In the genomic region with DNA sequence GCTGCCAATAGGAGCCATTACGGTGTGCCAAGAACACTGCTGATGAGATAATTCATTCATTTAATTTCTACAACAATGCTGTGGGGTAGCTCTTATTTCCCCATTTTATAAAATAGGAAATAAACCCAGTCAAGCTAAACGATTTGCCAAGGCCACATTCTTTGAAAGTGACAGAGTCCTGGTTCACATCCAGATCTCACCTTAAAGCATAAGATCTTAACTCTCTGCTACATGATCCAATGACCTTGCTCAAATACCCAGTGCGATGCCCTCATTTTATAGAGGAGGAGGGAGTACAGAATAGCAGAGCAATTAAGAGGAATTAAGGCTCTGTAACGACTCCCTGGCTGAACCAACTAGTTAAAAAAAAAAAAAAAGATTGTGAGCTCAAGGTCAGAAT, we compare ENCODE assay signal across 1 cellular context.
TF ChIP-seq lines count a peak whose summit lies in the region.

No MANE protein-coding gene starts in this region.

TF ChIP-seq in K562, 482 proteins besides CTCF, POLR2A, EP300 and RAD21:
- TF ChIP-seq KDM2B (CRISPR knock-in tag; IDR thresholded peaks at IDR 0.05) (no peak), MAZ (CRISPR knock-in tag; conservative IDR thresholded peaks at IDR 0.05 in 1 of 2, IDR thresholded peaks at IDR 0.05 in 1 of 2) (no peak), FUS (optimal IDR thresholded peaks at IDR 0.05; ENCODE audit: low read depth, low read length) (no peak), BACH1 (tag; IDR thresholded peaks at IDR 0.05) (peak; percentile 64), PHTF2 (CRISPR knock-in tag; IDR thresholded peaks at IDR 0.05) (no peak), ZNF24 (IDR thresholded peaks at IDR 0.05) (no peak), MAFF (IDR thresholded peaks at IDR 0.05; ENCODE audit: low read length) (no peak), MYC (IDR thresholded peaks at IDR 0.05; ENCODE audit: low read depth, low read length) (no peak), MYC (CRISPR knock-in tag; IDR thresholded peaks at IDR 0.05; ENCODE audit: borderline replicate concordance, low read depth) (no peak), GTF2A2 (tag; IDR thresholded peaks at IDR 0.05) (peak; percentile 15; the same call in 1 of the 2 replicates), ZNF133 (CRISPR knock-in tag; IDR thresholded peaks at IDR 0.05) (no peak), ZNF431 (CRISPR knock-in tag; IDR thresholded peaks at IDR 0.05) (no peak), ZNF384 (IDR thresholded peaks at IDR 0.05; ENCODE audit: low read depth, low read length) (peak; percentile 80; the same call in 1 of the 2 replicates), NR4A1 (CRISPR knock-in tag; IDR thresholded peaks at IDR 0.05) (no peak), NR4A1 (tag; IDR thresholded peaks at IDR 0.05) (peak; percentile 14; the same call in 1 of the 2 replicates), MECOM (CRISPR knock-in tag; IDR thresholded peaks at IDR 0.05) (no peak), NFXL1 (CRISPR knock-in tag; IDR thresholded peaks at IDR 0.05) (0 out of 2 replicates have a peak, but pooled peaks have one; percentile 44)
- TF ChIP-seq, protein P1, sequence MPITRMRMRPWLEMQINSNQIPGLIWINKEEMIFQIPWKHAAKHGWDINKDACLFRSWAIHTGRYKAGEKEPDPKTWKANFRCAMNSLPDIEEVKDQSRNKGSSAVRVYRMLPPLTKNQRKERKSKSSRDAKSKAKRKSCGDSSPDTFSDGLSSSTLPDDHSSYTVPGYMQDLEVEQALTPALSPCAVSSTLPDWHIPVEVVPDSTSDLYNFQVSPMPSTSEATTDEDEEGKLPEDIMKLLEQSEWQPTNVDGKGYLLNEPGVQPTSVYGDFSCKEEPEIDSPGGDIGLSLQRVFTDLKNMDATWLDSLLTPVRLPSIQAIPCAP (CRISPR knock-in tag; IDR thresholded peaks at IDR 0.05; ENCODE audit: borderline replicate concordance) = no peak
- TF ChIP-seq, protein P2, sequence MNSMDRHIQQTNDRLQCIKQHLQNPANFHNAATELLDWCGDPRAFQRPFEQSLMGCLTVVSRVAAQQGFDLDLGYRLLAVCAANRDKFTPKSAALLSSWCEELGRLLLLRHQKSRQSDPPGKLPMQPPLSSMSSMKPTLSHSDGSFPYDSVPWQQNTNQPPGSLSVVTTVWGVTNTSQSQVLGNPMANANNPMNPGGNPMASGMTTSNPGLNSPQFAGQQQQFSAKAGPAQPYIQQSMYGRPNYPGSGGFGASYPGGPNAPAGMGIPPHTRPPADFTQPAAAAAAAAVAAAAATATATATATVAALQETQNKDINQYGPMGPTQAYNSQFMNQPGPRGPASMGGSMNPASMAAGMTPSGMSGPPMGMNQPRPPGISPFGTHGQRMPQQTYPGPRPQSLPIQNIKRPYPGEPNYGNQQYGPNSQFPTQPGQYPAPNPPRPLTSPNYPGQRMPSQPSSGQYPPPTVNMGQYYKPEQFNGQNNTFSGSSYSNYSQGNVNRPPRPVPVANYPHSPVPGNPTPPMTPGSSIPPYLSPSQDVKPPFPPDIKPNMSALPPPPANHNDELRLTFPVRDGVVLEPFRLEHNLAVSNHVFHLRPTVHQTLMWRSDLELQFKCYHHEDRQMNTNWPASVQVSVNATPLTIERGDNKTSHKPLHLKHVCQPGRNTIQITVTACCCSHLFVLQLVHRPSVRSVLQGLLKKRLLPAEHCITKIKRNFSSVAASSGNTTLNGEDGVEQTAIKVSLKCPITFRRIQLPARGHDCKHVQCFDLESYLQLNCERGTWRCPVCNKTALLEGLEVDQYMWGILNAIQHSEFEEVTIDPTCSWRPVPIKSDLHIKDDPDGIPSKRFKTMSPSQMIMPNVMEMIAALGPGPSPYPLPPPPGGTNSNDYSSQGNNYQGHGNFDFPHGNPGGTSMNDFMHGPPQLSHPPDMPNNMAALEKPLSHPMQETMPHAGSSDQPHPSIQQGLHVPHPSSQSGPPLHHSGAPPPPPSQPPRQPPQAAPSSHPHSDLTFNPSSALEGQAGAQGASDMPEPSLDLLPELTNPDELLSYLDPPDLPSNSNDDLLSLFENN (IDR thresholded peaks at IDR 0.05; ENCODE audit: low read depth in 2 of 2, low read length in 2 of 2) = no peak
- TF ChIP-seq, protein P3, sequence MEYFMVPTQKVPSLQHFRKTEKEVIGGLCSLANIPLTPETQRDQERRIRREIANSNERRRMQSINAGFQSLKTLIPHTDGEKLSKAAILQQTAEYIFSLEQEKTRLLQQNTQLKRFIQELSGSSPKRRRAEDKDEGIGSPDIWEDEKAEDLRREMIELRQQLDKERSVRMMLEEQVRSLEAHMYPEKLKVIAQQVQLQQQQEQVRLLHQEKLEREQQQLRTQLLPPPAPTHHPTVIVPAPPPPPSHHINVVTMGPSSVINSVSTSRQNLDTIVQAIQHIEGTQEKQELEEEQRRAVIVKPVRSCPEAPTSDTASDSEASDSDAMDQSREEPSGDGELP (CRISPR knock-in tag; IDR thresholded peaks at IDR 0.05; ENCODE audit: borderline replicate concordance) = no peak
